Comparison of ENCODE assay signal across 1 cellular context in genomic region chr12:80230068-80230467, GRCh38.
TF ChIP-seq lines count a peak whose summit lies in the region.

No MANE protein-coding gene starts in this region.

TF ChIP-seq in GM23338, 12 proteins besides CTCF, POLR2A, EP300 and RAD21 (continued from another document):
- no peak for TF ChIP-seq ZNF462 (CRISPR knock-in tag; IDR thresholded peaks at IDR 0.05)
TF ChIP-seq in GM23338: peak in this region for 0.
